In the genomic region with DNA sequence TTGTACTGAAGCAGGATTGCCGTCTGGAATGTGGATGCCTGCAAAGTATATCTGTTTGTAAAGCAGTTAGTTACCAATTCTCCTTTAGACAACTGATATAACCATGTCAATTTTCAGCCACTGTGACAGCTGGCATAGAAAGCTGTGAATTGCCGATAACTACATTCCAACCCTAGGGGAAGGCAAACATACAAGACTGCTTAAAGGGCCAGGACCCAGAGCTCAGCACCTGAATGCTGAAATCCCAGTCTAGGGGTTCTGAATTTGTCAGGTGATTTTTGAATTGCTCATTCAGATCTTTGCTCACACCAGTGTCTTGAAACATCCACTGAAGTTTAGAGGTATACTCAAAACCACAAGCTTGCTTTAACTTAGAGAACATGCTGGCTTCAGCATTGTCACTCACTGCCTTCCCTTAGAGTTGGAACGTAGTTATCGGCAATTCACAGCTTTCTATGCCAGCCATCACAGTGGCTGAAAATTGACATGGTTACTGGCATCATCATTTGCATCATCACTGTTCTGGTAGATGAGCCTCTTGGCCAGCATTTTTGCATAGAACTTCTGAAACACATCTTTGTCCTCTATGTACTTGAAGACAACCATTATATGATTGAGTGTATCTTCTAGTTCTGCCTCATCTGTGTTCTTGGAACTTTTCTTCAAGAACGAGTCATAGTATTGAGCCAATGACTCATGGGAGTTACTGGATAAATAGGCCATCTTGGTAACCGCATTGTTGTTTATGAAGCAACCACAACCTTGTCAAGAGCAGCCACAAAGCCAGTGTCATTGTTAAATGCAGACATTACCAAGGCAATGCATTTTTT, we compare ENCODE assay signal across 8 cellular contexts.
DNase-seq lines count a peak whose midpoint lies in the region; ATAC-seq and TF ChIP-seq lines count a peak whose summit lies in the region.

No MANE protein-coding gene starts in this region.

- no peak for TF ChIP-seq POLR2A in erythroblast (IDR thresholded peaks at IDR 0.05; ENCODE audit: low read length)

- CTCF ChIA-PET in activated CD8-positive, alpha-beta memory T cell treated with anti-CD3 and anti-CD28 coated beads, Interleukin-2, amount 10 ng/mL, durations not matched to agents 7 days and 5 days (lab: Charles Lee), result interaction anchor here (0.9 to 1.4 kb wide), 4 partner anchors 16 to 299 kb away, joined by 3 read pairs; no protein-coding TSS in a partner anchor

- H3K4me3 ChIP-seq in retinal pigment epithelial cell (ENCODE audit: low read length), result no peak overlapping the region

- H3K4me1 Mint-ChIP-seq in activated CD8-positive, alpha-beta memory T cell treated with anti-CD3 and anti-CD28 coated beads, Interleukin-2, amount 10 ng/mL, durations not matched to agents 7 days and 5 days, result peaks cover 32% of the 10 kb centered on the region

- H3K27ac Mint-ChIP-seq in activated CD8-positive, alpha-beta memory T cell treated with anti-CD3 and anti-CD28 coated beads, Interleukin-2, amount 10 ng/mL, durations not matched to agents 7 days and 5 days, result peak overlapping the region; percentile 92
- H3K27ac Mint-ChIP-seq in activated naive CD4-positive, alpha-beta T cell treated with anti-CD3 and anti-CD28 coated beads, Interleukin-2, amount 50 U/mL, for 72 hours, result peak overlapping the region in 1 of 2 donors; percentile 34

- peaks cover 39% of the 10 kb centered on the region for H3K36me3 Mint-ChIP-seq in activated CD8-positive, alpha-beta memory T cell treated with anti-CD3 and anti-CD28 coated beads, Interleukin-2, amount 10 ng/mL, durations not matched to agents 7 days and 5 days
- H3K36me3 Mint-ChIP-seq in activated naive CD4-positive, alpha-beta T cell treated with anti-CD3 and anti-CD28 coated beads, Interleukin-2, amount 50 U/mL, for 72 hours, result peaks cover 4 to 30% of the 10 kb centered on the region in 2 donors

- H3K9me3 Mint-ChIP-seq in activated CD8-positive, alpha-beta memory T cell treated with anti-CD3 and anti-CD28 coated beads, Interleukin-2, amount 10 ng/mL, durations not matched to agents 7 days and 5 days (ENCODE audit: low read depth), result peaks cover 11% of the 10 kb centered on the region
- peaks cover 19 to 35% of the 10 kb centered on the region in 2 donors for H3K9me3 Mint-ChIP-seq in activated naive CD4-positive, alpha-beta T cell treated with anti-CD3 and anti-CD28 coated beads, Interleukin-2, amount 50 U/mL, for 72 hours

- peak overlapping the region; percentile 42 for H3K4me3 Mint-ChIP-seq in activated CD8-positive, alpha-beta memory T cell treated with anti-CD3 and anti-CD28 coated beads, Interleukin-2, amount 10 ng/mL, durations not matched to agents 7 days and 5 days

- H3K27me3 Mint-ChIP-seq in activated CD8-positive, alpha-beta memory T cell treated with anti-CD3 and anti-CD28 coated beads, Interleukin-2, amount 10 ng/mL, durations not matched to agents 7 days and 5 days, result no peaks in the 10 kb centered on the region

- ATAC-seq in activated CD8-positive, alpha-beta memory T cell treated with anti-CD3 and anti-CD28 coated beads, Interleukin-2, amount 10 ng/mL, durations not matched to agents 7 days and 5 days, result peak; percentile 92
- peak; percentile 49 for ATAC-seq in HG03060 (IDR thresholded peaks at IDR 0.05; ENCODE audit: low read depth, unreplicated experiment)
- ATAC-seq in activated naive CD4-positive, alpha-beta T cell treated with anti-CD3 and anti-CD28 coated beads, Interleukin-2, amount 50 U/mL, for 72 hours, result peak; percentile 91 to 93

- DNase-seq in activated CD8-positive, alpha-beta memory T cell treated with anti-CD3 and anti-CD28 coated beads, Interleukin-2, amount 10 ng/mL, durations not matched to agents 7 days and 5 days, result peak; percentile 78
- no peak for DNase-seq in activated CD8-positive, alpha-beta memory T cell treated with anti-CD3 and anti-CD28 coated beads for 24 hours
- DNase-seq in activated naive CD4-positive, alpha-beta T cell treated with anti-CD3 and anti-CD28 coated beads, Interleukin-2, amount 50 U/mL, for 72 hours (ENCODE audit: low spot score in 2 of 2), result peak in 1 of 2 donors; percentile 28
- DNase-seq in retinal pigment epithelial cell (ENCODE audit: low read depth) (peak; percentile 21), NCI-H345 (lab: John Stamatoyannopoulos, UW) (no peak), erythroblast (lab: John Stamatoyannopoulos, UW) (no peak), mesenteric fat pad (ENCODE audit: low spot score) (no peak)

- no peak for TF ChIP-seq CTCF in retinal pigment epithelial cell (conservative IDR thresholded peaks at IDR 0.05; ENCODE audit: low read depth, low read length)

Comparison
In these comparisons a context has a peak if more than half of its experiments do, and no peak if none do; other contexts are left out.
1. DNase-seq: peak in activated CD8-positive, alpha-beta memory T cell treated with anti-CD3 and anti-CD28 coated beads, Interleukin-2, amount 10 ng/mL, durations not matched to agents 7 days and 5 days (single experiment) and retinal pigment epithelial cell (single experiment); none in activated CD8-positive, alpha-beta memory T cell treated with anti-CD3 and anti-CD28 coated beads for 24 hours (single experiment), NCI-H345 (single experiment), erythroblast (0 of 2) and mesenteric fat pad (single experiment).
2. Peak in every context shown above with its lines, with median percentiles within 50 percentile points of each other: ATAC-seq.